1 cellular context compared by ENCODE assay signal in the genomic region with DNA sequence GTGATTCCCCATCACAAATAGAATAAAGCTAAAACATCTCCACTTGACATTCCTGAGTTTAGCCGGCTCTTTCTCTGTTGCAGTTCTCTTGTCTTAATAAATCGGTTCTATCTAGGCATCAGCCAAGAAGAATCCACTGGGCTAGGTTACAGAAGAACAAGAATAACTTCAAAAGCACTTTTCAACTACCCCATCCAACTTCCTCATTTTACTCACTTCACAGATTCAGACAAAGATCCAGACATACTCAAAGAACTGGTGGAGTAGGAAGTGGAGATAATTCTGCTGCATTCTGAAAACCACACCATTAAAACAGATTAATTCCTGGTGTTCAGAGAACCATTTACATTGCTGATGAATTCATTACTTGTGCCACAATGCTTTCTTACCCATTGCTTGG.
TF ChIP-seq lines count a peak whose summit lies in the region.

No MANE protein-coding gene starts in this region.

TF ChIP-seq in HepG2, 621 proteins besides CTCF, POLR2A, EP300 and RAD21:
- no peak for TF ChIP-seq ZNF18 (CRISPR knock-in tag; IDR thresholded peaks at IDR 0.05; ENCODE audit: insufficient replicate concordance)
